Comparison of ENCODE assay signal across 2 cellular contexts in genomic region chr1:5868931-5869500, GRCh38.
TF ChIP-seq lines count a peak whose summit lies in the region.

No MANE protein-coding gene starts in this region.

TF ChIP-seq in H1, 55 proteins besides CTCF, POLR2A, EP300 and RAD21 (continued from another document):
- TF ChIP-seq CHD1 (IDR thresholded peaks at IDR 0.05; ENCODE audit: low read depth, low read length) (no peak), GTF2F1 (IDR thresholded peaks at IDR 0.05; ENCODE audit: borderline replicate concordance, low read depth, low read length) (no peak), FOSL1 (IDR thresholded peaks at IDR 0.05; ENCODE audit: insufficient read depth, low read depth, low read length) (no peak), TAF1 (IDR thresholded peaks at IDR 0.05; ENCODE audit: low read depth, low read length) (no peak)
- TF ChIP-seq, protein P1, sequence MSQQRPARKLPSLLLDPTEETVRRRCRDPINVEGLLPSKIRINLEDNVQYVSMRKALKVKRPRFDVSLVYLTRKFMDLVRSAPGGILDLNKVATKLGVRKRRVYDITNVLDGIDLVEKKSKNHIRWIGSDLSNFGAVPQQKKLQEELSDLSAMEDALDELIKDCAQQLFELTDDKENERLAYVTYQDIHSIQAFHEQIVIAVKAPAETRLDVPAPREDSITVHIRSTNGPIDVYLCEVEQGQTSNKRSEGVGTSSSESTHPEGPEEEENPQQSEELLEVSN (IDR thresholded peaks at IDR 0.05), result no peak

TF ChIP-seq in GM12891, 5 proteins besides CTCF, POLR2A, EP300 and RAD21 (continued from another document):
- TF ChIP-seq POLR2AphosphoS5 (IDR thresholded peaks at IDR 0.05; ENCODE audit: low read depth, low read length) (no peak), POU2F2 (IDR thresholded peaks at IDR 0.05; ENCODE audit: low read depth, low read length) (no peak), SPI1 (IDR thresholded peaks at IDR 0.05; ENCODE audit: low read depth, low read length) (no peak), PAX5 (IDR thresholded peaks at IDR 0.05; ENCODE audit: insufficient read depth, low read length, severe bottlenecking) (no peak)
